10 cellular contexts compared by ENCODE assay signal in the genomic region with DNA sequence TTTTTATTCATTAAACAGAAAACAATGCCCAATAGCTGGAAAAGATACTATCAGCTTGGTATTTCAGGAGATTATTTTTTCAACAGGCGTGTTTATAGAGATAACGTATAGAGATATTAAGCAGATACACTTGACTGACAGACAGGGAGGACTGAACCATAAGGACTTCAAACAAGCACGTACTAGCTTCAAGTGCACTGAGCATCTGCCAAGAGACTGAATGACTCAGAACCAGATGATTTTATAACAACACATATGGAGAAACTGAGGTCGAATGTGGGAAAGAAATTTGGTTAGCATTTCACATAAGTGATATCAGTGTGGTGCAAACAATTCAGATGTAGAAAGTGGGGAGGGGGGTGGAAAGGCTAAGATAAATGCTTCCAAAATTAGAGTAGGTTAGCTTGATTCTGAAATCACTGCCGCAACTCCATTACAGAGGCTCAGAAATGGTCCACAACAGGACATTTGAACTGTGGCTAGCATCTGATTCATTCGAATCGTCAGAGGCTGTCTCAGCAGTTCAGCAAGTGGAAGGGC.
DNase-seq lines count a peak whose midpoint lies in the region; ATAC-seq and TF ChIP-seq lines count a peak whose summit lies in the region.
"Had no signal": no experiment of that assay in that cellular context is flagged by ENCODE, and none has a peak within 500 bp of the region (broad histone marks: within the 10 kb centered on the region; RNA-seq: fewer than 3 reads in every experiment).

No MANE protein-coding gene starts in this region.

- TF ChIP-seq CTCF in OCI-LY3 (IDR thresholded peaks at IDR 0.05; ENCODE audit: low read depth, low read length) (no peak), fibroblast of lung (conservative IDR thresholded peaks at IDR 0.05 in 1 of 2, IDR thresholded peaks at IDR 0.05 in 1 of 2; ENCODE audit: low read depth in 1 of 2, low read length in 2 of 2) (no peak), retinal pigment epithelial cell (conservative IDR thresholded peaks at IDR 0.05; ENCODE audit: low read depth, low read length) (no peak)

- H3K36me3 ChIP-seq in OCI-LY3 (replicated peaks; ENCODE audit: low read depth, low read length) (no peaks in the 10 kb centered on the region), fibroblast of lung (ENCODE audit: control insufficient read depth, insufficient read depth, low read length) (no peaks in the 10 kb centered on the region)

- no peaks in the 10 kb centered on the region for H3K79me2 ChIP-seq in OCI-LY3 (ENCODE audit: low read length)
- H3K79me2 ChIP-seq in fibroblast of lung (ENCODE audit: control insufficient read depth, insufficient read depth, low read length): no peaks in the 10 kb centered on the region

- H3K4me2 ChIP-seq in OCI-LY3 (ENCODE audit: low read length): peak overlapping the region; percentile 68
- peak overlapping the region; percentile 73 for H3K4me2 ChIP-seq in fibroblast of lung (ENCODE audit: extremely low read depth, insufficient read depth, low read length)

- H3K4me1 ChIP-seq in OCI-LY3 (ENCODE audit: low read length) (peaks cover 44% of the 10 kb centered on the region), fibroblast of lung (ENCODE audit: control insufficient read depth, extremely low read depth, insufficient read depth, low read length) (peaks cover 8% of the 10 kb centered on the region)

- H3K27me3 ChIP-seq in OCI-LY3 (ENCODE audit: low read depth, low read length) (peaks cover 81% of the 10 kb centered on the region), fibroblast of lung (ENCODE audit: control insufficient read depth, insufficient read depth, low read length) (no peaks in the 10 kb centered on the region)

- ATAC-seq in GM21529 (IDR thresholded peaks at IDR 0.05; ENCODE audit: unreplicated experiment): no peak
- ATAC-seq: activated T-cell treated with anti-CD3 and anti-CD28 coated beads, Interleukin-2, amount 50 U/mL, for 4 hours; WTC11 had no signal

- H2AFZ ChIP-seq in OCI-LY3 (ENCODE audit: low read depth, low read length) (no peak overlapping the region), fibroblast of lung (ENCODE audit: low read length) (no peak overlapping the region)

- DNase-seq in HCEC 1CT (peak; percentile 78), fibroblast of lung (ENCODE audit: low read depth in 2 of 2) (peak; percentile 92 to 93), retinal pigment epithelial cell (ENCODE audit: low read depth) (peak; percentile 30), GDM1 (lab: John Stamatoyannopoulos, UW) (no peak), GOT3 (lab: John Stamatoyannopoulos, UW) (no peak)
- DNase-seq: activated T-cell treated with anti-CD3 and anti-CD28 coated beads, Interleukin-2, amount 50 U/mL, for 4 hours; hypothalamus had no signal

- H4K20me1 ChIP-seq in OCI-LY3 (ENCODE audit: insufficient read depth, low read length): no peaks in the 10 kb centered on the region
- H4K20me1 ChIP-seq in fibroblast of lung (ENCODE audit: control insufficient read depth, extremely low read depth, insufficient read depth, low read length): no peaks in the 10 kb centered on the region

- no peak overlapping the region for H3K27ac ChIP-seq in OCI-LY3 (ENCODE audit: low read length)
- H3K27ac ChIP-seq in fibroblast of lung (ENCODE audit: insufficient read depth, low read length): no peak overlapping the region

- H3K4me3 ChIP-seq in OCI-LY3 (ENCODE audit: low read length) (peak overlapping the region; percentile 35), fibroblast of lung (replicated peaks in 1 of 4; ENCODE audit: control extremely low read depth in 1 of 4, insufficient read depth in 1 of 4, low read depth in 3 of 4, low read length in 4 of 4) (no peak overlapping the region), retinal pigment epithelial cell (ENCODE audit: low read length) (no peak overlapping the region)

- no peaks in the 10 kb centered on the region for H3K9me3 ChIP-seq in OCI-LY3 (ENCODE audit: insufficient read depth, low read length)
- H3K9me3 ChIP-seq in fibroblast of lung (ENCODE audit: control insufficient read depth, insufficient read depth, low read depth, low read length): no peaks in the 10 kb centered on the region

- no peak overlapping the region for H3K9ac ChIP-seq in OCI-LY3 (ENCODE audit: low read length)
- no peak overlapping the region for H3K9ac ChIP-seq in fibroblast of lung (ENCODE audit: insufficient read depth, low read length)

Comparison
In these comparisons a context has a peak if more than half of its experiments do, and no peak if none do; other contexts are left out.
1. DNase-seq: peak in HCEC 1CT (single experiment), fibroblast of lung (2 of 2) and retinal pigment epithelial cell (single experiment); none in GDM1 (single experiment) and GOT3 (single experiment).